In the genomic region with DNA sequence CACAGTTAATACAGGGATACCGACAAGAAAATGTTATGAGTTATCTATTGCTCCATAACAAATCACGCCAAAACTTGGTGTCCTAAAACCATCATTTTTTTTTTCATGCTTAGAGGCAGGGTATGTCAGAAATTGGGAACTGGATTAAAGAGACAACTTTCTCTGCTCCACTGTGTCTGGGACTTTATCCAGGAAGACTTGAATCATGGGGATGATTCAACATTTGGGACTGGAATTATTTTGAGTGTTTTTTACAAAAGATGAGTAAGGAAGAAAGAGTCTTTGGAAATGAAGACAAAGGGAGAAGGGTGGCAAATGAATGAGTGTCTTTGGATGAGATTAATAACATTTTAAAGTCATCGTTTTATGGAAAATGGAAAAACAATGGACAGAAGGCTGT, we compare ENCODE assay signal across 28 cellular contexts.
DNase-seq lines count a peak whose midpoint lies in the region; TF ChIP-seq lines count a peak whose summit lies in the region.
"Had no signal": no experiment of that assay in that cellular context is flagged by ENCODE, and none has a peak within 500 bp of the region (broad histone marks: within the 10 kb centered on the region; RNA-seq: fewer than 3 reads in every experiment).

No MANE protein-coding gene starts in this region.

- H3K9ac ChIP-seq in fibroblast of lung (ENCODE audit: insufficient read depth, low read length) = no peak overlapping the region

- H3K79me2 ChIP-seq in fibroblast of lung (ENCODE audit: control insufficient read depth, insufficient read depth, low read length) = no peaks in the 10 kb centered on the region

- no peaks in the 10 kb centered on the region for H3K4me1 ChIP-seq in fibroblast of lung (ENCODE audit: control insufficient read depth, extremely low read depth, insufficient read depth, low read length)
- H3K4me1 ChIP-seq: A549, prostate gland, sigmoid colon, upper lobe of left lung had no signal

- DNase-seq in ELR (ENCODE audit: low read depth) (peak; percentile 45), RWPE1 (ENCODE audit: low spot score) (peak; percentile 1), fibroblast of lung (ENCODE audit: low read depth in 2 of 2) (peak; percentile 5 to 59), myocyte (ENCODE audit: low read depth) (peak; percentile 64), GM19238 (ENCODE audit: insufficient read length, low spot score) (no peak), NCI-H748 treated with DMSO at 0.1 percent for 48 hours (lab: John Stamatoyannopoulos, UW) (no peak), OCI-M2 (lab: John Stamatoyannopoulos, UW; ENCODE audit: unreplicated experiment) (no peak)
- DNase-seq in stimulated activated CD4-positive, alpha-beta T cell treated with anti-CD3 and anti-CD28 coated beads, Interleukin-4, amount 100 ng/mL, for 24 hours = no peak
- DNase-seq: activated B cell treated with CpG ODN at 0.5 μM for 24 hours; activated CD4-positive, alpha-beta T cell treated with anti-CD3 and anti-CD28 coated beads, Interleukin-2, amount 50 U/mL, for 48 hours; activated naive CD8-positive, alpha-beta T cell treated with anti-CD3 and anti-CD28 coated beads for 36 hours; DMS53; effector CD8-positive, alpha-beta T cell; erythroblast; GF-D8; H7; Karpas-422; kidney glomerular epithelial cell; NCI-H187; NCI-H2227 treated with DMSO at 0.1 percent for 48 hours; NCI-H82; SHP77; sigmoid colon; upper lobe of left lung had no signal

- no peaks in the 10 kb centered on the region for H3K9me3 ChIP-seq in fibroblast of lung (ENCODE audit: control insufficient read depth, insufficient read depth, low read depth, low read length)
- H3K9me3 ChIP-seq: A549, neutrophil, prostate gland, sigmoid colon, upper lobe of left lung had no signal

- POLR2A ChIA-PET in RWPE1 (lab: Yijun Ruan, JAX; ENCODE audit: low non-redundant PET) = no interaction called here

- H4K20me1 ChIP-seq in fibroblast of lung (ENCODE audit: control insufficient read depth, extremely low read depth, insufficient read depth, low read length) = no peaks in the 10 kb centered on the region

- H3K27me3 ChIP-seq in fibroblast of lung (ENCODE audit: control insufficient read depth, insufficient read depth, low read length) = no peaks in the 10 kb centered on the region
- H3K27me3 ChIP-seq: neutrophil, sigmoid colon, upper lobe of left lung had no signal

- CTCF ChIA-PET in RWPE1 (lab: Yijun Ruan, JAX) = no interaction called here

- no peak overlapping the region for H3K4me3 ChIP-seq in fibroblast of lung (replicated peaks in 1 of 4; ENCODE audit: control extremely low read depth in 1 of 4, insufficient read depth in 1 of 4, low read depth in 3 of 4, low read length in 4 of 4)
- H3K4me3 ChIP-seq: A549, lung, prostate gland, sigmoid colon, upper lobe of left lung had no signal

- H2AFZ ChIP-seq in fibroblast of lung (ENCODE audit: low read length) = no peak overlapping the region

- no peak overlapping the region for H3K4me2 ChIP-seq in fibroblast of lung (ENCODE audit: extremely low read depth, insufficient read depth, low read length)
- H3K4me2 ChIP-seq: A549 had no signal

- TF ChIP-seq CTCF in RWPE1 (conservative IDR thresholded peaks at IDR 0.05; ENCODE audit: low read depth) (no peak), fibroblast of lung (conservative IDR thresholded peaks at IDR 0.05 in 1 of 2, IDR thresholded peaks at IDR 0.05 in 1 of 2; ENCODE audit: low read depth in 1 of 2, low read length in 2 of 2) (no peak)

- no peak overlapping the region for H3K27ac ChIP-seq in RWPE1
- H3K27ac ChIP-seq in fibroblast of lung (ENCODE audit: insufficient read depth, low read length) = no peak overlapping the region
- H3K27ac ChIP-seq: A549, neutrophil, prostate gland, sigmoid colon, upper lobe of left lung had no signal

- H3K36me3 ChIP-seq in fibroblast of lung (ENCODE audit: control insufficient read depth, insufficient read depth, low read length) = no peaks in the 10 kb centered on the region
- H3K36me3 ChIP-seq: neutrophil, prostate gland, sigmoid colon, upper lobe of left lung had no signal

Comparison
In these comparisons a context has a peak if more than half of its experiments do, and no peak if none do; other contexts are left out.
1. DNase-seq: peak in ELR (single experiment), RWPE1 (single experiment), fibroblast of lung (2 of 2) and myocyte (single experiment); none in GM19238 (single experiment), NCI-H748 treated with DMSO at 0.1 percent for 48 hours (single experiment), stimulated activated CD4-positive, alpha-beta T cell treated with anti-CD3 and anti-CD28 coated beads, Interleukin-4, amount 100 ng/mL, for 24 hours (single experiment) and OCI-M2 (single experiment).